In the genomic region with DNA sequence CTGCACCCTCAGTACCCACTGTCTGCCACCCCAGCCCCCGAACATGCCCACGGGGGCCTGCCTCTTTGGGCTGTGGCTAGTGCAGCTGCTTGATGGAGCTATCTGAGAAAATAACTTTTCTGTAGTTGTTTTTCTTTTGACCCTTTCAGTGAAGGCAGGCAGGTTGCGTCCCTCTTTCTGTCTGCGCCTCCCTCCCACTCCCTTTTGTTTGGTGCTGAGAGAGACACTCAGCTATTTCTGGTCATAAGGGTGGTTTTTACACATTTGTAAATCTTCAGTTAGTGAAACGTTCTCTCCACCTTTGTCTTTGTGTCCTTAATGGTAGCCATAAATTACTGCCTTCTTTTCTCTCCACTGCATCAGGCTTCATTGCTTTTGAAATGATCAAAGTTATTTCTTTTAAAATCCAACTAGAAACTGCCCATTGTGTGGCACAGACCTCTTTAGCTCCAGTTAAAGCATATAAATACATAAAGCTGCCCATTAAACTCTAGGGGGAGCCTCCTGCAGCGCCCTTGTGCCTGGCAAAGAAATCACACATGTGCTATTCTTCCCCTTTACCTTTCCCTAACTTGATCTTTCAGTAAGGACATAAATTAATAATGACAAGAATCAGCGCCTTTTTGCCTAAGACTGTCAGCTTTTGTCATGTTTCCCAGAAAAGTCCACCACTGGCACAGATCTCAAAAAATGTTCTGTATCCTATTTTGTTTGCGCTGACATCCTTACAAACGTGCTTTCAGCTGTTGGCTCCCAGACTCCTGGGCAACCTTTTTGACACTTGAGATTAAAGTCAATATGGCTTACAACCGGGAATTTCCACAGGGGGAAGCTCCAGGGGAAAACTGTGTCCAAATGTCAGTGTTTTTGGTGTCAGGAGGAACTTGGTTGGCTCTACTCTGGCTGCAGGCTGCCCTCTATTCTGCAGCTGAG, we compare ENCODE assay signal across 1 cellular context.
TF ChIP-seq lines count a peak whose summit lies in the region.

No MANE protein-coding gene starts in this region.

TF ChIP-seq in GM12878, 131 proteins besides CTCF, POLR2A, EP300 and RAD21 (continued from another document):
- TF ChIP-seq, protein P1, sequence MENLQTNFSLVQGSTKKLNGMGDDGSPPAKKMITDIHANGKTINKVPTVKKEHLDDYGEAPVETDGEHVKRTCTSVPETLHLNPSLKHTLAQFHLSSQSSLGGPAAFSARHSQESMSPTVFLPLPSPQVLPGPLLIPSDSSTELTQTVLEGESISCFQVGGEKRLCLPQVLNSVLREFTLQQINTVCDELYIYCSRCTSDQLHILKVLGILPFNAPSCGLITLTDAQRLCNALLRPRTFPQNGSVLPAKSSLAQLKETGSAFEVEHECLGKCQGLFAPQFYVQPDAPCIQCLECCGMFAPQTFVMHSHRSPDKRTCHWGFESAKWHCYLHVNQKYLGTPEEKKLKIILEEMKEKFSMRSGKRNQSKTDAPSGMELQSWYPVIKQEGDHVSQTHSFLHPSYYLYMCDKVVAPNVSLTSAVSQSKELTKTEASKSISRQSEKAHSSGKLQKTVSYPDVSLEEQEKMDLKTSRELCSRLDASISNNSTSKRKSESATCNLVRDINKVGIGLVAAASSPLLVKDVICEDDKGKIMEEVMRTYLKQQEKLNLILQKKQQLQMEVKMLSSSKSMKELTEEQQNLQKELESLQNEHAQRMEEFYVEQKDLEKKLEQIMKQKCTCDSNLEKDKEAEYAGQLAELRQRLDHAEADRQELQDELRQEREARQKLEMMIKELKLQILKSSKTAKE (IDR thresholded peaks at IDR 0.05; ENCODE audit: low read depth, poor library complexity, severe bottlenecking): no peak
- TF ChIP-seq MXI1 (IDR thresholded peaks at IDR 0.05; ENCODE audit: low read depth, low read length): no peak
- TF ChIP-seq BACH1 (IDR thresholded peaks at IDR 0.05; ENCODE audit: borderline replicate concordance): no peak
- no peak for TF ChIP-seq SMAD5 (IDR thresholded peaks at IDR 0.05; ENCODE audit: low read depth)
- no peak for TF ChIP-seq FOS (IDR thresholded peaks at IDR 0.05; ENCODE audit: borderline replicate concordance, extremely low read depth, insufficient read length)
- no peak for TF ChIP-seq CHD4 (IDR thresholded peaks at IDR 0.05)
- no peak for TF ChIP-seq MTA2 (IDR thresholded peaks at IDR 0.05; ENCODE audit: low read depth)
- TF ChIP-seq SRF (IDR thresholded peaks at IDR 0.05; ENCODE audit: low read depth in 2 of 2, low read length in 2 of 2): no peak
- TF ChIP-seq, protein P2, sequence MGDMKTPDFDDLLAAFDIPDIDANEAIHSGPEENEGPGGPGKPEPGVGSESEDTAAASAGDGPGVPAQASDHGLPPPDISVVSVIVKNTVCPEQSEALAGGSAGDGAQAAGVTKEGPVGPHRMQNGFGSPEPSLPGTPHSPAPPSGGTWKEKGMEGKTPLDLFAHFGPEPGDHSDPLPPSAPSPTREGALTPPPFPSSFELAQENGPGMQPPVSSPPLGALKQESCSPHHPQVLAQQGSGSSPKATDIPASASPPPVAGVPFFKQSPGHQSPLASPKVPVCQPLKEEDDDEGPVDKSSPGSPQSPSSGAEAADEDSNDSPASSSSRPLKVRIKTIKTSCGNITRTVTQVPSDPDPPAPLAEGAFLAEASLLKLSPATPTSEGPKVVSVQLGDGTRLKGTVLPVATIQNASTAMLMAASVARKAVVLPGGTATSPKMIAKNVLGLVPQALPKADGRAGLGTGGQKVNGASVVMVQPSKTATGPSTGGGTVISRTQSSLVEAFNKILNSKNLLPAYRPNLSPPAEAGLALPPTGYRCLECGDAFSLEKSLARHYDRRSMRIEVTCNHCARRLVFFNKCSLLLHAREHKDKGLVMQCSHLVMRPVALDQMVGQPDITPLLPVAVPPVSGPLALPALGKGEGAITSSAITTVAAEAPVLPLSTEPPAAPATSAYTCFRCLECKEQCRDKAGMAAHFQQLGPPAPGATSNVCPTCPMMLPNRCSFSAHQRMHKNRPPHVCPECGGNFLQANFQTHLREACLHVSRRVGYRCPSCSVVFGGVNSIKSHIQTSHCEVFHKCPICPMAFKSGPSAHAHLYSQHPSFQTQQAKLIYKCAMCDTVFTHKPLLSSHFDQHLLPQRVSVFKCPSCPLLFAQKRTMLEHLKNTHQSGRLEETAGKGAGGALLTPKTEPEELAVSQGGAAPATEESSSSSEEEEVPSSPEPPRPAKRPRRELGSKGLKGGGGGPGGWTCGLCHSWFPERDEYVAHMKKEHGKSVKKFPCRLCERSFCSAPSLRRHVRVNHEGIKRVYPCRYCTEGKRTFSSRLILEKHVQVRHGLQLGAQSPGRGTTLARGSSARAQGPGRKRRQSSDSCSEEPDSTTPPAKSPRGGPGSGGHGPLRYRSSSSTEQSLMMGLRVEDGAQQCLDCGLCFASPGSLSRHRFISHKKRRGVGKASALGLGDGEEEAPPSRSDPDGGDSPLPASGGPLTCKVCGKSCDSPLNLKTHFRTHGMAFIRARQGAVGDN (IDR thresholded peaks at IDR 0.05): no peak
- TF ChIP-seq ZNF24 (IDR thresholded peaks at IDR 0.05): no peak
- TF ChIP-seq, protein P3, sequence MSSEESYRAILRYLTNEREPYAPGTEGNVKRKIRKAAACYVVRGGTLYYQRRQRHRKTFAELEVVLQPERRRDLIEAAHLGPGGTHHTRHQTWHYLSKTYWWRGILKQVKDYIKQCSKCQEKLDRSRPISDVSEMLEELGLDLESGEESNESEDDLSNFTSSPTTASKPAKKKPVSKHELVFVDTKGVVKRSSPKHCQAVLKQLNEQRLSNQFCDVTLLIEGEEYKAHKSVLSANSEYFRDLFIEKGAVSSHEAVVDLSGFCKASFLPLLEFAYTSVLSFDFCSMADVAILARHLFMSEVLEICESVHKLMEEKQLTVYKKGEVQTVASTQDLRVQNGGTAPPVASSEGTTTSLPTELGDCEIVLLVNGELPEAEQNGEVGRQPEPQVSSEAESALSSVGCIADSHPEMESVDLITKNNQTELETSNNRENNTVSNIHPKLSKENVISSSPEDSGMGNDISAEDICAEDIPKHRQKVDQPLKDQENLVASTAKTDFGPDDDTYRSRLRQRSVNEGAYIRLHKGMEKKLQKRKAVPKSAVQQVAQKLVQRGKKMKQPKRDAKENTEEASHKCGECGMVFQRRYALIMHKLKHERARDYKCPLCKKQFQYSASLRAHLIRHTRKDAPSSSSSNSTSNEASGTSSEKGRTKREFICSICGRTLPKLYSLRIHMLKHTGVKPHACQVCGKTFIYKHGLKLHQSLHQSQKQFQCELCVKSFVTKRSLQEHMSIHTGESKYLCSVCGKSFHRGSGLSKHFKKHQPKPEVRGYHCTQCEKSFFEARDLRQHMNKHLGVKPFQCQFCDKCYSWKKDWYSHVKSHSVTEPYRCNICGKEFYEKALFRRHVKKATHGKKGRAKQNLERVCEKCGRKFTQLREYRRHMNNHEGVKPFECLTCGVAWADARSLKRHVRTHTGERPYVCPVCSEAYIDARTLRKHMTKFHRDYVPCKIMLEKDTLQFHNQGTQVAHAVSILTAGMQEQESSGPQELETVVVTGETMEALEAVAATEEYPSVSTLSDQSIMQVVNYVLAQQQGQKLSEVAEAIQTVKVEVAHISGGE (CRISPR knock-in tag; IDR thresholded peaks at IDR 0.05): no peak
TF ChIP-seq in GM12878: peak in this region for 0.
